ENCODE assay signal across 8 cellular contexts in the genomic region with DNA sequence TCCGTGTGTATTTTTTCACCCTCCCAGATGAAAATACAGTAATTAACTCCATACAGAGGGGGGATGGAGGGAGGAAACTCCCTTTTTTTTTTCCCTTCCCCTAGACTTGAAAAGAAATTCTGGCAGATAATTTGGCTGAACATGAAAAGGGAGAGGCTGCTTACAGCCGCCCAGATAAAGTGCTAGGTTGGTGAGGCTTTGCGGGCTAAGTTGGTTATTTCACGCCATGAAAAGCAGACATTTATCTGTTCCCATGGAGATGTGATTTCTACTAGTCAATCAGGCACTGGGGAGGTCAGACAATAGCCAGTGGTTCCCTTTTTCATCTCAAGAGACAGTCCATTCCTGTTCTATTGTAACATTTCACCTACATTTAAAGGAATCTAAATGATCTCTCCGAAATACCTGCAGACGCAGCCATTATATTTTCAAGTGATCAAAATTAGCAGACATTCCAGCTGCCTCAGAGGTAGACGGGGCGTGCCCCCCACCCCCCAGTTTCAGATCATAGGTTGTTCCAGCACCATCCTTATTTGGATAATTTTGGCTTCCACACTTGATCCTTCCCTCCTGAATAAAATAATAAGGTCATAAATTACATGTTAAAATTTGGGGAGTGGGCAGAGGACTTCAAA.
DNase-seq lines count a peak whose midpoint lies in the region; ATAC-seq and TF ChIP-seq lines count a peak whose summit lies in the region.

No MANE protein-coding gene starts in this region.

- peaks cover 0 to 3% (median 2%) of the 10 kb centered on the region in 5 experiments for H3K9me3 Mint-ChIP-seq in brain
- no peaks in the 10 kb centered on the region for H3K9me3 Mint-ChIP-seq in naive thymus-derived CD4-positive, alpha-beta T cell
- no peaks in the 10 kb centered on the region for H3K9me3 Mint-ChIP-seq in activated CD4-positive, alpha-beta memory T cell treated with anti-CD3 and anti-CD28 coated beads for 36 hours

- H3K27ac Mint-ChIP-seq in brain = peak overlapping the region; percentile 93 to 98 (median 97)
- H3K27ac Mint-ChIP-seq in naive thymus-derived CD4-positive, alpha-beta T cell = peak overlapping the region; percentile 32 to 94 (median 83)
- H3K27ac Mint-ChIP-seq in activated CD4-positive, alpha-beta memory T cell treated with anti-CD3 and anti-CD28 coated beads for 36 hours = no peak overlapping the region

- in situ Hi-C loops in KBM-7 (cut with MboI; ENCODE audit: low pct_unique_long_range_greater_than_20kb, low sequenced_read_pairs) = no loop called here

- no peaks in the 10 kb centered on the region for H3K9me3 ChIP-seq in naive thymus-derived CD4-positive, alpha-beta T cell (ENCODE audit: control insufficient read depth in 2 of 3, low read length in 3 of 3)

- intact Hi-C loops in naive thymus-derived CD4-positive, alpha-beta T cell (cut with micrococcal nuclease) = loop anchor here (2.0 to 5.0 kb wide), 3 partner anchors 13 to 75 kb away; no protein-coding TSS in a partner anchor
- intact Hi-C loops in activated CD4-positive, alpha-beta memory T cell treated with anti-CD3 and anti-CD28 coated beads for 36 hours (cut with micrococcal nuclease) = no loop called here

- CTCF ChIA-PET in naive thymus-derived CD4-positive, alpha-beta T cell (lab: Charles Lee) = interaction anchor here (0.9 to 1.2 kb wide), 3 partner anchors 17 to 245 kb away, joined by 3 read pairs; no protein-coding TSS in a partner anchor
- CTCF ChIA-PET in activated CD4-positive, alpha-beta memory T cell treated with anti-CD3 and anti-CD28 coated beads for 36 hours (lab: Charles Lee) = no interaction called here

- DNase-seq in CD1c-positive myeloid dendritic cell (ENCODE audit: extremely low spot score) (peak; percentile 63), KBM-7 (peak; percentile 66), globus pallidus (ENCODE audit: low spot score) (no peak), NCI-H1048 (lab: John Stamatoyannopoulos, UW) (no peak)
- no peak for DNase-seq in naive thymus-derived CD4-positive, alpha-beta T cell
- no peak for DNase-seq in activated CD4-positive, alpha-beta memory T cell treated with anti-CD3 and anti-CD28 coated beads for 36 hours

- no peaks in the 10 kb centered on the region for H3K27me3 Mint-ChIP-seq in brain
- H3K27me3 Mint-ChIP-seq in naive thymus-derived CD4-positive, alpha-beta T cell = no peaks in the 10 kb centered on the region
- no peaks in the 10 kb centered on the region for H3K27me3 Mint-ChIP-seq in activated CD4-positive, alpha-beta memory T cell treated with anti-CD3 and anti-CD28 coated beads for 36 hours

- TF ChIP-seq CTCF in brain (conservative IDR thresholded peaks at IDR 0.05) = no peak

- H3K4me3 ChIP-seq in naive thymus-derived CD4-positive, alpha-beta T cell (ENCODE audit: low read length) = no peak overlapping the region

- H3K4me1 Mint-ChIP-seq in brain = peaks cover 81% of the 10 kb centered on the region
- H3K4me1 Mint-ChIP-seq in naive thymus-derived CD4-positive, alpha-beta T cell = peaks cover 30 to 63% (median 53%) of the 10 kb centered on the region in 7 donors
- peaks cover 38% of the 10 kb centered on the region for H3K4me1 Mint-ChIP-seq in activated CD4-positive, alpha-beta memory T cell treated with anti-CD3 and anti-CD28 coated beads for 36 hours (ENCODE audit: low read depth)

- H3K27ac ChIP-seq in naive thymus-derived CD4-positive, alpha-beta T cell (ENCODE audit: low read depth, low read length) = peak overlapping the region; percentile 30

- no peaks in the 10 kb centered on the region for H3K36me3 ChIP-seq in naive thymus-derived CD4-positive, alpha-beta T cell (ENCODE audit: control insufficient read depth in 2 of 3, insufficient read depth in 3 of 3, low read length in 3 of 3)

- ATAC-seq in naive thymus-derived CD4-positive, alpha-beta T cell = no peak
- ATAC-seq in GM21423 (IDR thresholded peaks at IDR 0.05; ENCODE audit: unreplicated experiment) = no peak

- H3K4me1 ChIP-seq in naive thymus-derived CD4-positive, alpha-beta T cell (ENCODE audit: control insufficient read depth in 2 of 2, insufficient read depth in 2 of 2, low read length in 2 of 2) = peaks cover 0 to 14% of the 10 kb centered on the region in 2 donors

- POLR2A ChIA-PET in naive thymus-derived CD4-positive, alpha-beta T cell (lab: Charles Lee) = interaction anchor here (0.7 to 2.2 kb wide), 8 partner anchors 11 to 135 kb away, joined by 3 to 7 read pairs (median 5); no protein-coding TSS in a partner anchor
- POLR2A ChIA-PET in activated CD4-positive, alpha-beta memory T cell treated with anti-CD3 and anti-CD28 coated beads for 36 hours (lab: Charles Lee) = no interaction called here

- H3K36me3 Mint-ChIP-seq in brain = no peaks in the 10 kb centered on the region
- peaks cover 0 to 4% (median 0%) of the 10 kb centered on the region in 5 donors for H3K36me3 Mint-ChIP-seq in naive thymus-derived CD4-positive, alpha-beta T cell
- no peaks in the 10 kb centered on the region for H3K36me3 Mint-ChIP-seq in activated CD4-positive, alpha-beta memory T cell treated with anti-CD3 and anti-CD28 coated beads for 36 hours

- H3K27me3 ChIP-seq in naive thymus-derived CD4-positive, alpha-beta T cell (ENCODE audit: control insufficient read depth in 2 of 2, insufficient read depth in 2 of 2, low read length in 2 of 2) = no peaks in the 10 kb centered on the region

- peak overlapping the region; percentile 73 to 85 (median 79) for H3K4me3 Mint-ChIP-seq in brain
- peak overlapping the region in 7 of 10 donors; percentile 56 to 81 (median 70) for H3K4me3 Mint-ChIP-seq in naive thymus-derived CD4-positive, alpha-beta T cell
- H3K4me3 Mint-ChIP-seq in activated CD4-positive, alpha-beta memory T cell treated with anti-CD3 and anti-CD28 coated beads for 36 hours = no peak overlapping the region

Comparison
In these comparisons a context has a peak if more than half of its experiments do, and no peak if none do; other contexts are left out.
1. DNase-seq: peak in CD1c-positive myeloid dendritic cell (single experiment) and KBM-7 (single experiment); none in naive thymus-derived CD4-positive, alpha-beta T cell (0 of 9), activated CD4-positive, alpha-beta memory T cell treated with anti-CD3 and anti-CD28 coated beads for 36 hours (single experiment), globus pallidus (single experiment) and NCI-H1048 (single experiment).